22 cellular contexts compared by ENCODE assay signal in the genomic region with DNA sequence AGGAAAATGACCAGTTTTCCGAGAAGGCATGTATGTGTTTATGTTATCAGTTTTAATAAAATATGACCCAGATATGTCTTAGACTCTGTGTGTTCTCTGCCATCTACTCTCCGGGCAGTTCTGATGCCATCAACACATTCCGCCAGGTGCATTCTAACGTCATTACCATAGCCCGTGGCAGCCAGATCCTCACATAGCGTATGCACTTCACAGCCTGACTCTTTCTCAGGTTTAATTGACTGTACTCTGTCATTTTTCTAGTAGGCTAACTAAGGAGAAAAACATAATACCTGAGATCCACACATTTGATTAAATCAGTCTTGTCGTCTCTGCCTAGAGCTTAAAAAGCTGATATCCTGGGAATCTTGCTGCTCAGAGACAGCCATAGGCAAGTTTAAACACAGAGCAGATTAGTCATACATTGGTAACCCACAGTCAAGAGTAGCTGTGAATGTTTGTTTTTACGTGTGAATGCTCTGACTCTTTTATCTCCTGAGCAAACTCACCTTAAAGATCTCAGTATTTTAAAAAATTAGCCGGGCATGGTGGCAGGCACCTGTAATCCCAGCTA.
DNase-seq lines count a peak whose midpoint lies in the region; ATAC-seq and TF ChIP-seq lines count a peak whose summit lies in the region.
"Had no signal": no experiment of that assay in that cellular context is flagged by ENCODE, and none has a peak within 500 bp of the region (broad histone marks: within the 10 kb centered on the region; RNA-seq: fewer than 3 reads in every experiment).

No MANE protein-coding gene starts in this region.

- no peaks in the 10 kb centered on the region for H3K9me3 ChIP-seq in breast epithelium
- H3K9me3 ChIP-seq in RWPE2 (ENCODE audit: severe bottlenecking), result no peaks in the 10 kb centered on the region
- H3K9me3 ChIP-seq: BLaER1 treated with 17β-estradiol and CSF1 and Interleukin-3, amounts not matched to agents 10 nM and 100 nM; Peyer's patch had no signal

- H3K9me3 Mint-ChIP-seq in MCF 10A (ENCODE audit: unreplicated experiment) (no peaks in the 10 kb centered on the region), progenitor cell of endocrine pancreas (ENCODE audit: low read depth) (no peaks in the 10 kb centered on the region)
- H3K9me3 Mint-ChIP-seq in activated CD4-positive, alpha-beta T cell treated with anti-CD3 and anti-CD28 coated beads for 36 hours (ENCODE audit: low read depth), result no peaks in the 10 kb centered on the region
- H3K9me3 Mint-ChIP-seq: CD8-positive, alpha-beta T cell; HFFc6 had no signal

- TF ChIP-seq CTCF in MCF 10A (IDR thresholded peaks at IDR 0.05; ENCODE audit: unreplicated experiment) (no peak), breast epithelium (IDR thresholded peaks at IDR 0.05) (no peak), RWPE2 (IDR thresholded peaks at IDR 0.05; ENCODE audit: poor library complexity, severe bottlenecking) (no peak), progenitor cell of endocrine pancreas (IDR thresholded peaks at IDR 0.05; ENCODE audit: unreplicated experiment) (no peak)

- H3K36me3 ChIP-seq in breast epithelium (no peaks in the 10 kb centered on the region), RWPE2 (ENCODE audit: low read depth) (no peaks in the 10 kb centered on the region)
- H3K36me3 ChIP-seq: BLaER1 treated with 17β-estradiol and CSF1 and Interleukin-3, amounts not matched to agents 10 nM and 100 nM; Peyer's patch had no signal

- H3K4me1 ChIP-seq in breast epithelium (no peaks in the 10 kb centered on the region), RWPE2 (ENCODE audit: insufficient read depth, poor library complexity, severe bottlenecking) (no peaks in the 10 kb centered on the region)
- H3K4me1 ChIP-seq: BLaER1 treated with 17β-estradiol and CSF1 and Interleukin-3, amounts not matched to agents 10 nM and 100 nM; Peyer's patch had no signal

- ATAC-seq in RWPE2 (ENCODE audit: low read depth), result peak; percentile 73
- no peak for ATAC-seq in activated CD4-positive, alpha-beta T cell treated with anti-CD3 and anti-CD28 coated beads for 36 hours
- ATAC-seq: CD8-positive, alpha-beta T cell; K562 had no signal

- H3K27ac Mint-ChIP-seq in MCF 10A (ENCODE audit: low read depth, unreplicated experiment), result peak overlapping the region; percentile 70
- peak overlapping the region; percentile 48 for H3K27ac Mint-ChIP-seq in progenitor cell of endocrine pancreas
- no peak overlapping the region for H3K27ac Mint-ChIP-seq in activated CD4-positive, alpha-beta T cell treated with anti-CD3 and anti-CD28 coated beads for 36 hours
- H3K27ac Mint-ChIP-seq: CD8-positive, alpha-beta T cell; HFFc6 had no signal

- H3K36me3 Mint-ChIP-seq in MCF 10A (ENCODE audit: insufficient read depth, unreplicated experiment) (no peaks in the 10 kb centered on the region), progenitor cell of endocrine pancreas (ENCODE audit: insufficient read depth) (no peaks in the 10 kb centered on the region)
- no peaks in the 10 kb centered on the region for H3K36me3 Mint-ChIP-seq in activated CD4-positive, alpha-beta T cell treated with anti-CD3 and anti-CD28 coated beads for 36 hours (ENCODE audit: low read depth)
- H3K36me3 Mint-ChIP-seq: CD8-positive, alpha-beta T cell had no signal

- CTCF ChIA-PET in MCF 10A (lab: Yijun Ruan, JAX), result interaction anchor here (0.6 to 2.1 kb wide), 7 partner anchors 9 to 245 kb away, joined by 3 to 6 read pairs (median 5); no protein-coding TSS in a partner anchor
- CTCF ChIA-PET in activated CD4-positive, alpha-beta T cell treated with anti-CD3 and anti-CD28 coated beads for 36 hours (lab: Charles Lee), result no interaction called here

- BruUV-seq in MCF 10A (replicated peaks; lab: Mats Ljungman, UMichigan), result no TSS peak

- H3K4me3 Mint-ChIP-seq in MCF 10A (ENCODE audit: unreplicated experiment) (peak overlapping the region; percentile 36), progenitor cell of endocrine pancreas (ENCODE audit: low read depth) (no peak overlapping the region)
- no peak overlapping the region for H3K4me3 Mint-ChIP-seq in activated CD4-positive, alpha-beta T cell treated with anti-CD3 and anti-CD28 coated beads for 36 hours
- H3K4me3 Mint-ChIP-seq: CD8-positive, alpha-beta T cell; HFFc6 had no signal

- H3K27ac ChIP-seq in breast epithelium (no peak overlapping the region), RWPE2 (ENCODE audit: poor library complexity, severe bottlenecking) (no peak overlapping the region), epithelial cell of prostate (no peak overlapping the region)
- H3K27ac ChIP-seq: 22Rv1; BLaER1 treated with 17β-estradiol and CSF1 and Interleukin-3, amounts not matched to agents 10 nM and 100 nM; Peyer's patch had no signal

- H3K27me3 ChIP-seq in breast epithelium, result no peaks in the 10 kb centered on the region
- no peaks in the 10 kb centered on the region for H3K27me3 ChIP-seq in RWPE2 (ENCODE audit: insufficient read depth, poor library complexity, severe bottlenecking)
- H3K27me3 ChIP-seq: BLaER1 treated with 17β-estradiol and CSF1 and Interleukin-3, amounts not matched to agents 10 nM and 100 nM; Peyer's patch had no signal

- H3K4me3 ChIP-seq in breast epithelium (no peak overlapping the region), RWPE2 (ENCODE audit: severe bottlenecking) (no peak overlapping the region)
- H3K4me3 ChIP-seq: BLaER1 treated with 17β-estradiol and CSF1 and Interleukin-3, amounts not matched to agents 10 nM and 100 nM; K562; Peyer's patch had no signal

- POLR2A ChIA-PET in MCF 10A (lab: Yijun Ruan, JAX), result interaction anchor here (1.2 to 2.5 kb wide), 9 partner anchors 8 to 98 kb away, joined by 3 to 11 read pairs (median 5); no protein-coding TSS in a partner anchor
- POLR2A ChIA-PET in activated CD4-positive, alpha-beta T cell treated with anti-CD3 and anti-CD28 coated beads for 36 hours (lab: Charles Lee), result no interaction called here

- H3K4me1 Mint-ChIP-seq in MCF 10A (ENCODE audit: insufficient read depth, unreplicated experiment) (peaks cover 9% of the 10 kb centered on the region), progenitor cell of endocrine pancreas (ENCODE audit: low read depth) (no peaks in the 10 kb centered on the region)
- no peaks in the 10 kb centered on the region for H3K4me1 Mint-ChIP-seq in activated CD4-positive, alpha-beta T cell treated with anti-CD3 and anti-CD28 coated beads for 36 hours

- H3K27me3 Mint-ChIP-seq in MCF 10A (ENCODE audit: insufficient read depth, unreplicated experiment), result no peaks in the 10 kb centered on the region
- H3K27me3 Mint-ChIP-seq in progenitor cell of endocrine pancreas, result peaks cover 6% of the 10 kb centered on the region
- no peaks in the 10 kb centered on the region for H3K27me3 Mint-ChIP-seq in activated CD4-positive, alpha-beta T cell treated with anti-CD3 and anti-CD28 coated beads for 36 hours

- TF ChIP-seq POLR2A in breast epithelium (IDR thresholded peaks at IDR 0.05), result no peak

- intact Hi-C loops in MCF 10A (cut with micrococcal nuclease), result no loop called here
- intact Hi-C loops in breast epithelium (cut with DNase I; ENCODE audit: low total_unique reads), result no loop called here
- intact Hi-C loops in activated CD4-positive, alpha-beta T cell treated with anti-CD3 and anti-CD28 coated beads for 36 hours (cut with DNase I, micrococcal nuclease), result no loop called here

- peak; percentile 78 for DNase-seq in MCF 10A (ENCODE audit: unreplicated experiment)
- DNase-seq in breast epithelium (ENCODE audit: low spot score in 2 of 2), result no peak
- no peak for DNase-seq in RWPE2 (ENCODE audit: low spot score)
- DNase-seq in epithelial cell of prostate (ENCODE audit: low read depth, low spot score), result peak; percentile 3
- DNase-seq in progenitor cell of endocrine pancreas (ENCODE audit: low spot score, unreplicated experiment), result no peak
- no peak for DNase-seq in NCI-H69 (lab: John Stamatoyannopoulos, UW)
- no peak for DNase-seq in activated CD4-positive, alpha-beta T cell treated with anti-CD3 and anti-CD28 coated beads for 36 hours
- no peak for DNase-seq in cerebellar nuclear complex (lab: John Stamatoyannopoulos, UW)
- DNase-seq: CD8-positive, alpha-beta T cell; GF-D8; HFFc6; NCI-H1092; NCI-H1436; NCI-H187 treated with DMSO at 0.1 percent for 48 hours; NCI-H510A; NCI-H748 treated with DMSO at 0.1 percent for 48 hours; NK-92 treated with Interleukin-12 subunit alpha and Interleukin-12 subunit beta, amount 100 ng/mL, for 24 hours; Peyer's patch; Right ventricle myocardium superior had no signal

Comparison
In these comparisons a context has a peak if more than half of its experiments do, and no peak if none do; other contexts are left out.
1. DNase-seq: peak in MCF 10A (single experiment) and epithelial cell of prostate (single experiment); none in breast epithelium (0 of 2), RWPE2 (single experiment), progenitor cell of endocrine pancreas (single experiment), NCI-H69 (single experiment), activated CD4-positive, alpha-beta T cell treated with anti-CD3 and anti-CD28 coated beads for 36 hours (single experiment) and cerebellar nuclear complex (0 of 2).